20 cellular contexts compared by ENCODE assay signal in the genomic region with DNA sequence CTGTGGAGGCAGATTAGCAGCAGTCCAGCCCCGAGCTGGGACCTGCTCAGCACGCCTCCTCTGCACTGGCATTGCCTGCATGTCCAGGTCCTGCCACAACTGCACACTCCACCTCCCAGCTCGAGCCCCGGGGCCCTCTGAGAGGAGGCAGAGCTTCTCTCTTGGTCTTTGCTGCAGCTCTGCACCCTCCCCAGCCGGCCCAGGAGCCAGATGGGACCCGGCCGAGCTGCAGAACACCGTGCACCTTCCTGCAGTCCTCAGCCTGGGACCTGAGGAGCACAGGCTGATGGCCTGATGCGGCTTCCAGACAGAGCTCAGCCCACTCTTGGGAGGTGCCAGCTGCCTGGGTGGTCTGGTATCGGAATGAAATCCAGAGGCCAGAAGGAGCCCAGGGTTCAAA. TPM values are rescaled to one million over a fixed set of nuclear protein-coding genes. Genes with fewer than 3 reads are reported as not detected.
DNase-seq lines count a peak whose midpoint lies in the region; ATAC-seq, FAIRE-seq and TF ChIP-seq lines count a peak whose summit lies in the region.
"Had no signal": no experiment of that assay in that cellular context is flagged by ENCODE, and none has a peak within 500 bp of the region (broad histone marks: within the 10 kb centered on the region; RNA-seq: fewer than 3 reads in every experiment).

No MANE protein-coding gene starts in this region.

- POLR2A ChIA-PET in SK-N-SH (lab: Yijun Ruan, JAX), result interaction anchor here (0.9 to 1.3 kb wide), 2 partner anchors 9 to 148 kb away, joined by 3 to 4 read pairs; no protein-coding TSS in a partner anchor

- H3K27ac ChIP-seq in SK-N-SH (ENCODE audit: low read depth in 2 of 2, low read length in 1 of 2), result no peak overlapping the region
- peak overlapping the region; percentile 50 for H3K27ac ChIP-seq in hepatocyte
- H3K27ac ChIP-seq: heart right ventricle had no signal

- H3K4me1 ChIP-seq in SK-N-SH (ENCODE audit: control insufficient read depth in 1 of 2, insufficient read depth in 2 of 2, low read depth in 1 of 2, low read length in 1 of 2) (peaks cover 0 to 18% of the 10 kb centered on the region in 2 experiments; a peak in 2 of 4 replicates), hepatocyte (ENCODE audit: insufficient read depth) (peaks cover 34% of the 10 kb centered on the region)

- intact Hi-C loops in left colon (cut with DNase I, micrococcal nuclease), result loop anchor here in 1 of 2 donors (10.0 kb wide), 2 partner anchors 173 to 213 kb away; no protein-coding TSS in a partner anchor

- WGBS in SK-N-SH (ENCODE audit: low lambda C conversion rate), result 77% methylated on average over 4 of the region's 10 CpGs
- 43% methylated on average over 10 of the region's 10 CpGs for WGBS in hepatocyte (ENCODE audit: low lambda C conversion rate, missing lambda C conversion rate)

- H3K27me3 Mint-ChIP-seq in HFFc6 (ENCODE audit: insufficient read depth), result peaks cover 6% of the 10 kb centered on the region
- H3K27me3 Mint-ChIP-seq: activated CD8-positive, alpha-beta T cell treated with anti-CD3 and anti-CD28 coated beads for 36 hours had no signal

- TF ChIP-seq CTCF in SK-N-SH (IDR thresholded peaks at IDR 0.05) (no peak), hepatocyte (IDR thresholded peaks at IDR 0.05; ENCODE audit: poor library complexity) (no peak), HFFc6 (IDR thresholded peaks at IDR 0.05) (no peak)

- CTCF ChIA-PET in SK-N-SH (lab: Yijun Ruan, JAX), result interaction anchor here (0.7 to 3.7 kb wide), 9 partner anchors 8 to 213 kb away, joined by 3 to 20 read pairs (median 4); partner anchors contain the start of gene H6PD

- H4K20me1 ChIP-seq in SK-N-SH (ENCODE audit: insufficient read depth), result no peaks in the 10 kb centered on the region
- H4K20me1 ChIP-seq in hepatocyte (ENCODE audit: insufficient read depth, poor library complexity, severe bottlenecking), result no peaks in the 10 kb centered on the region

- H3K4me3 ChIP-seq in SK-N-SH (ENCODE audit: low read depth in 2 of 2, low read length in 1 of 2), result no peak overlapping the region
- H3K4me3 ChIP-seq in hepatocyte, result no peak overlapping the region
- H3K4me3 ChIP-seq: heart right ventricle had no signal

- H3K9me2 ChIP-seq in SK-N-SH, result no peaks in the 10 kb centered on the region
- no peaks in the 10 kb centered on the region for H3K9me2 ChIP-seq in hepatocyte (replicated peaks; ENCODE audit: insufficient read depth)

- no peak for FAIRE-seq in urothelium cell line (lab: Jason Lieb, UNC)

- H3K27me3 ChIP-seq in SK-N-SH (ENCODE audit: insufficient read depth) (no peaks in the 10 kb centered on the region), hepatocyte (no peaks in the 10 kb centered on the region)

- no peak for ATAC-seq in left colon
- ATAC-seq: activated CD8-positive, alpha-beta T cell treated with anti-CD3 and anti-CD28 coated beads for 36 hours; activated T-cell treated with anti-CD3 and anti-CD28 coated beads, Interleukin-2, amount 50 U/mL, for 72 hours; CD8-positive, alpha-beta T cell; heart right ventricle had no signal

- H3K79me2 ChIP-seq in SK-N-SH (ENCODE audit: insufficient read depth), result no peaks in the 10 kb centered on the region
- H3K79me2 ChIP-seq in hepatocyte, result no peaks in the 10 kb centered on the region

- no peaks in the 10 kb centered on the region; the same call in 1 of the 2 replicates for H3K36me3 Mint-ChIP-seq in HFFc6 (ENCODE audit: low read depth)
- H3K36me3 Mint-ChIP-seq: CD8-positive, alpha-beta T cell had no signal

- peaks cover 3% of the 10 kb centered on the region; the same call in 1 of the 2 replicates for H3K9me3 Mint-ChIP-seq in HFFc6
- H3K9me3 Mint-ChIP-seq: CD8-positive, alpha-beta T cell had no signal

- H3K27ac Mint-ChIP-seq in HFFc6, result no peak overlapping the region; the same call in 1 of the 2 replicates
- H3K27ac Mint-ChIP-seq: activated CD8-positive, alpha-beta T cell treated with anti-CD3 and anti-CD28 coated beads for 36 hours; activated T-cell treated with anti-CD3 and anti-CD28 coated beads, Interleukin-2, amount 50 U/mL, for 72 hours; CD8-positive, alpha-beta T cell; nephron progenitor cell had no signal

- no peak overlapping the region for H3K9ac ChIP-seq in SK-N-SH

- TF ChIP-seq EP300 in SK-N-SH (IDR thresholded peaks at IDR 0.05; ENCODE audit: borderline replicate concordance in 1 of 2, low read depth in 1 of 2, low read length in 1 of 2), result no peak

- H3F3A ChIP-seq in SK-N-SH (replicated peaks; ENCODE audit: insufficient read depth), result no peaks in the 10 kb centered on the region

- no peak overlapping the region for H2AFZ ChIP-seq in SK-N-SH (ENCODE audit: low read depth)
- H2AFZ ChIP-seq in hepatocyte, result no peak overlapping the region

- no peak overlapping the region for H3K4me3 Mint-ChIP-seq in HFFc6
- H3K4me3 Mint-ChIP-seq: activated CD8-positive, alpha-beta T cell treated with anti-CD3 and anti-CD28 coated beads for 36 hours; activated T-cell treated with anti-CD3 and anti-CD28 coated beads, Interleukin-2, amount 50 U/mL, for 72 hours; CD8-positive, alpha-beta T cell; nephron progenitor cell had no signal

- H3K4me1 Mint-ChIP-seq in HFFc6 (ENCODE audit: low read depth), result peaks cover 47% of the 10 kb centered on the region

- H3K36me3 ChIP-seq in SK-N-SH (replicated peaks in 1 of 2; ENCODE audit: control insufficient read depth in 1 of 2, insufficient read depth in 2 of 2, low read length in 1 of 2) (no peaks in the 10 kb centered on the region), hepatocyte (replicated peaks; ENCODE audit: insufficient read depth, low read depth) (no peaks in the 10 kb centered on the region)
- H3K36me3 ChIP-seq: heart right ventricle had no signal

- no peak for TF ChIP-seq RAD21 in SK-N-SH (IDR thresholded peaks at IDR 0.05; ENCODE audit: low read length)

- H3K9me3 ChIP-seq in SK-N-SH (no peaks in the 10 kb centered on the region), hepatocyte (ENCODE audit: low read depth) (no peaks in the 10 kb centered on the region)

- no peak overlapping the region for H3K4me2 ChIP-seq in SK-N-SH
- H3K4me2 ChIP-seq in hepatocyte, result peak overlapping the region; percentile 25

- peak; percentile 18 for DNase-seq in activated CD4-positive, alpha-beta T cell treated with anti-CD3 and anti-CD28 coated beads for 48 hours
- DNase-seq in activated CD4-positive, alpha-beta T cell treated with anti-CD3 and anti-CD28 coated beads, Interleukin-2, amount 50 U/mL, for 1 hour, result no peak
- no peak for DNase-seq in SK-N-SH
- DNase-seq in hepatocyte (ENCODE audit: low spot score), result peak; percentile 49
- DNase-seq in urothelium cell line (ENCODE audit: low spot score), result peak; percentile 49
- DNase-seq in left colon, result no peak
- DNase-seq in GDM1 (lab: John Stamatoyannopoulos, UW), result no peak
- DNase-seq in HFFc6, result no peak
- DNase-seq: ACHN; activated CD8-positive, alpha-beta T cell treated with anti-CD3 and anti-CD28 coated beads for 36 hours; activated T-cell treated with anti-CD3 and anti-CD28 coated beads, Interleukin-2, amount 50 U/mL, for 72 hours; CD8-positive, alpha-beta T cell; central memory CD4-positive, alpha-beta T cell; effector CD4-positive, alpha-beta T cell; heart right ventricle; mesendoderm; NCI-H187 treated with DMSO at 0.1 percent for 48 hours; NCI-H510A treated with DMSO at 0.1 percent for 48 hours; nephron progenitor cell; stimulated activated naive CD4-positive, alpha-beta T cell treated with Interleukin-2 at 50 U/mL for 16 hours had no signal

TF ChIP-seq in SK-N-SH, 30 proteins besides CTCF, POLR2A, EP300 and RAD21:
- TF ChIP-seq RCOR1 (IDR thresholded peaks at IDR 0.05; ENCODE audit: low read length) (peak; percentile 47), EZH2phosphoT487 (IDR thresholded peaks at IDR 0.05; ENCODE audit: borderline replicate concordance, low read depth) (no peak)

RNA-seq across cellular contexts. Expression of gene SPSB1, which starts 10.8 kb away (rescaled TPM):
- polyA plus RNA-seq in SK-N-SH (2012; rRNA removed) (8.4 and 9.2 TPM in 2 replicates), hepatocyte (75.3 and 102 TPM in 2 replicates)
- 4.4 and 5.8 TPM in 2 replicates for polyA plus RNA-seq in SK-N-SH (2012; cell fraction: cytosol; rRNA removed)
- polyA plus RNA-seq in SK-N-SH (2012; cell fraction: nucleus; rRNA removed), result 5.4 and 7.6 TPM in 2 replicates
- total RNA-seq in hepatocyte (61.3 and 66.9 TPM in 2 replicates), left colon (10 to 100 TPM; 30.3 to 56.4 TPM)
- 10 to 100 TPM in 1 of 6 experiments, 1 to 10 TPM in 5; 5.9 to 10.4 (median 8.6) TPM for total RNA-seq in HFFc6 (2021; fragmentation: NEBNext Ultra II Directional; extraction: Animal tissue kit (Norgen Biotek cat#: 25700))

RNA-seq across cellular contexts. Expression of gene H6PD, which starts 47.3 kb away (rescaled TPM):
- 16.2 and 19.1 TPM in 2 replicates for polyA plus RNA-seq in SK-N-SH (2012; rRNA removed)
- 10.0 and 13.9 TPM in 2 replicates for polyA plus RNA-seq in SK-N-SH (2012; cell fraction: cytosol; rRNA removed)
- polyA plus RNA-seq in SK-N-SH (2012; cell fraction: nucleus; rRNA removed), result 23.2 and 26.0 TPM in 2 replicates
- 40.4 and 54.8 TPM in 2 replicates for total RNA-seq in hepatocyte
- 23.9 and 26.3 TPM in 2 replicates for polyA plus RNA-seq in hepatocyte
- 10 to 100 TPM; 33.4 to 34.9 TPM for total RNA-seq in left colon
- 10 to 100 TPM; 14.6 to 19.6 (median 16.1) TPM for total RNA-seq in HFFc6 (2021; fragmentation: NEBNext Ultra II Directional; extraction: Animal tissue kit (Norgen Biotek cat#: 25700))

Comparison
In these comparisons a context has a peak if more than half of its experiments do, and no peak if none do; other contexts are left out.
1. DNase-seq: peak in activated CD4-positive, alpha-beta T cell treated with anti-CD3 and anti-CD28 coated beads for 48 hours (single experiment), hepatocyte (single experiment) and urothelium cell line (single experiment); none in activated CD4-positive, alpha-beta T cell treated with anti-CD3 and anti-CD28 coated beads, Interleukin-2, amount 50 U/mL, for 1 hour (single experiment), SK-N-SH (single experiment), left colon (0 of 2), GDM1 (single experiment) and HFFc6 (single experiment).